11 cellular contexts compared by ENCODE assay signal in the genomic region with DNA sequence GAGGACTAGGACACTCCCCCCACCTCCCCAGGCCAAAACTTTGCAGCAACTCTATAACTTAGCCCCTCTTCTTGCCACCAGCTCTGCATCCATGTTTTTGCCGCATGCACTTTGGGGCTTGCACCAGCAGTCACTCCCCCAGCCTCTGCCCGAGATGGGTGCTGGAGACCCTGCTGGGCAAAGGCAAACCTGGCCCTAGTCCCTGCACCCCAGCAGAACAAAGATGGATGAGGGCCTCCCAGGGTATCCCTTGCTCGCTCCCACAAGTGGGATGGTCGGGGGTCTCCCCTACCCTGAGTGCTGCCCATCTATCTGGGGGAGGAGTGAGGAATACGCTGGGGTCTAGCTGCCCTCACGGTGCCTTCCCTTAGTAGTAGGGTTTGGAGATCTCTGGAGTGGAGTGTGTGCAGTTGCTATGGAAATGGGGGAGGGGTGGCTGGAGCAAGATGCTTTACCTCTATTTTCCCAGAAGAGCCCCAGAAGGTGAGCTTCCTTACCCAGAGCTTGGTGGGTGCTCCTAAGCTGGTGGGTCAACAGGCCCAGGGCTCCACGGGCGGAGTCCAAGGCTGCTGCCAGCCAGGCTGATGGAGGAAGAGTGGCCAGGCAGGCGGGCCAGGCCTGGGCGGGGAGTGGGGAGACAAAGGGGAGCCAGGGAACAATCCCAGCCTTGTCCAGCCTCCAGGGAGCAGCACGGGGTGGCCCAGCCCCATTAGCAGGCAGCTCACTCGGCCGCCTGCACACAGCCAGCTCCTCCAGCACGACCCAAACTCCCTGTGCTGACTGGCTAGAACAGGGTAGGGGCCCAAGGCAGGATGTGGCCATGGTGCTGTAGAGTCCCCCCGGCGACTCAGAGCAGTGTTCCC. TPM values are rescaled to one million over a fixed set of nuclear protein-coding genes. Genes with fewer than 3 reads are reported as not detected.
DNase-seq lines count a peak whose midpoint lies in the region; ATAC-seq and TF ChIP-seq lines count a peak whose summit lies in the region.
"Had no signal": no experiment of that assay in that cellular context is flagged by ENCODE, and none has a peak within 500 bp of the region (broad histone marks: within the 10 kb centered on the region; RNA-seq: fewer than 3 reads in every experiment).

A gene with protein sequence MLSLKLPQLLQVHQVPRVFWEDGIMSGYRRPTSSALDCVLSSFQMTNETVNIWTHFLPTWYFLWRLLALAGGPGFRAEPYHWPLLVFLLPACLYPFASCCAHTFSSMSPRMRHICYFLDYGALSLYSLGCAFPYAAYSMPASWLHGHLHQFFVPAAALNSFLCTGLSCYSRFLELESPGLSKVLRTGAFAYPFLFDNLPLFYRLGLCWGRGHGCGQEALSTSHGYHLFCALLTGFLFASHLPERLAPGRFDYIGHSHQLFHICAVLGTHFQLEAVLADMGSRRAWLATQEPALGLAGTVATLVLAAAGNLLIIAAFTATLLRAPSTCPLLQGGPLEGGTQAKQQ (minus strand): TSS at position 597 of the 863 bp plus-strand sequence. CDS start 1,325 bp downstream, outside the sequence.

- no peaks in the 10 kb centered on the region for H3F3A ChIP-seq in smooth muscle cell (ENCODE audit: low read depth)

- no peaks in the 10 kb centered on the region for H3K9me3 ChIP-seq in smooth muscle cell (replicated peaks; ENCODE audit: low read depth)

- no peaks in the 10 kb centered on the region for H3K79me2 ChIP-seq in smooth muscle cell (ENCODE audit: low read depth)

- no peak within 1 kb of the TSS for H3K4me2 ChIP-seq in smooth muscle cell

- CTCF ChIA-PET in activated CD8-positive, alpha-beta memory T cell treated with anti-CD3 and anti-CD28 coated beads, Interleukin-2, amount 10 ng/mL, durations not matched to agents 7 days and 5 days (lab: Charles Lee), result interaction anchor here (1.3 to 3.6 kb wide), 3 partner anchors 9 to 22 kb away, joined by 3 to 22 read pairs (median 4); no protein-coding TSS in a partner anchor
- CTCF ChIA-PET in T-cell (lab: Charles Lee), result no interaction called here

- H4K20me1 ChIP-seq in smooth muscle cell (ENCODE audit: low read depth), result no peaks in the 10 kb centered on the region

- TF ChIP-seq CTCF in smooth muscle cell (IDR thresholded peaks at IDR 0.05; ENCODE audit: borderline replicate concordance, insufficient read depth, poor library complexity, severe bottlenecking), result no peak

- no peak within 1 kb of the TSS for H3K27ac ChIP-seq in smooth muscle cell (ENCODE audit: low read depth)

- H3K36me3 Mint-ChIP-seq in activated CD8-positive, alpha-beta memory T cell treated with anti-CD3 and anti-CD28 coated beads, Interleukin-2, amount 10 ng/mL, durations not matched to agents 7 days and 5 days, result peaks cover 2% of the 10 kb centered on the region
- peaks cover 7% of the 10 kb centered on the region for H3K36me3 Mint-ChIP-seq in activated naive CD8-positive, alpha-beta T cell treated with anti-CD3 and anti-CD28 coated beads, Interleukin-2, amount 10 ng/mL, durations not matched to agents 7 days and 5 days
- peaks cover 16 to 41% of the 10 kb centered on the region in 2 donors for H3K36me3 Mint-ChIP-seq in stimulated activated naive B cell treated with anti-CD40 and anti-IgM and Interleukin-4, amounts not matched to agents 10 μg/mL and 1 μg/mL and 100 μg/mL, for 72 hours
- H3K36me3 Mint-ChIP-seq in T-cell, result peaks cover 8% of the 10 kb centered on the region

- DNase-seq in activated CD8-positive, alpha-beta memory T cell treated with anti-CD3 and anti-CD28 coated beads, Interleukin-2, amount 10 ng/mL, durations not matched to agents 7 days and 5 days, result no peak
- DNase-seq in activated CD8-positive, alpha-beta memory T cell treated with anti-CD3 and anti-CD28 coated beads, Interleukin-2, amount 50 U/mL, for 4 hours, result no peak
- DNase-seq in activated naive CD8-positive, alpha-beta T cell treated with anti-CD3 and anti-CD28 coated beads, Interleukin-2, amount 10 ng/mL, durations not matched to agents 7 days and 5 days, result no peak
- DNase-seq in iPS-NIHi7 (ENCODE audit: extremely low spot score) (peak; percentile 42), NCI-H774 (lab: John Stamatoyannopoulos, UW) (no peak), T-cell (no peak), smooth muscle cell (lab: John Stamatoyannopoulos, UW; ENCODE audit: unreplicated experiment) (no peak)
- no peak for DNase-seq in stimulated activated naive B cell treated with anti-CD40 and anti-IgM and Interleukin-4, amounts not matched to agents 10 μg/mL and 1 μg/mL and 100 μg/mL, for 72 hours
- DNase-seq: kidney glomerular epithelial cell; NCI-H187; stimulated activated CD4-positive, alpha-beta T cell treated with anti-CD3 and anti-CD28 coated beads, Interleukin-4, amount 100 ng/mL, for 1 hour had no signal

- no peaks in the 10 kb centered on the region for H3K27me3 Mint-ChIP-seq in activated CD8-positive, alpha-beta memory T cell treated with anti-CD3 and anti-CD28 coated beads, Interleukin-2, amount 10 ng/mL, durations not matched to agents 7 days and 5 days
- H3K27me3 Mint-ChIP-seq in activated naive CD8-positive, alpha-beta T cell treated with anti-CD3 and anti-CD28 coated beads, Interleukin-2, amount 10 ng/mL, durations not matched to agents 7 days and 5 days, result no peaks in the 10 kb centered on the region
- H3K27me3 Mint-ChIP-seq in stimulated activated naive B cell treated with anti-CD40 and anti-IgM and Interleukin-4, amounts not matched to agents 10 μg/mL and 1 μg/mL and 100 μg/mL, for 72 hours, result peaks cover 11 to 22% of the 10 kb centered on the region in 2 donors
- no peaks in the 10 kb centered on the region for H3K27me3 Mint-ChIP-seq in T-cell

- H3K36me3 ChIP-seq in smooth muscle cell (ENCODE audit: low read depth), result no peaks in the 10 kb centered on the region

- peaks cover 36% of the 10 kb centered on the region for H3K4me1 Mint-ChIP-seq in activated CD8-positive, alpha-beta memory T cell treated with anti-CD3 and anti-CD28 coated beads, Interleukin-2, amount 10 ng/mL, durations not matched to agents 7 days and 5 days
- peaks cover 41% of the 10 kb centered on the region for H3K4me1 Mint-ChIP-seq in activated naive CD8-positive, alpha-beta T cell treated with anti-CD3 and anti-CD28 coated beads, Interleukin-2, amount 10 ng/mL, durations not matched to agents 7 days and 5 days
- peaks cover 20 to 29% of the 10 kb centered on the region in 2 donors for H3K4me1 Mint-ChIP-seq in stimulated activated naive B cell treated with anti-CD40 and anti-IgM and Interleukin-4, amounts not matched to agents 10 μg/mL and 1 μg/mL and 100 μg/mL, for 72 hours
- peaks cover 13 to 40% (median 16%) of the 10 kb centered on the region in 3 donors for H3K4me1 Mint-ChIP-seq in T-cell

- no peaks in the 10 kb centered on the region for H3K4me1 ChIP-seq in smooth muscle cell (ENCODE audit: low read depth)

- no peaks in the 10 kb centered on the region for H3K9me3 Mint-ChIP-seq in activated CD8-positive, alpha-beta memory T cell treated with anti-CD3 and anti-CD28 coated beads, Interleukin-2, amount 10 ng/mL, durations not matched to agents 7 days and 5 days (ENCODE audit: low read depth)
- no peaks in the 10 kb centered on the region for H3K9me3 Mint-ChIP-seq in activated naive CD8-positive, alpha-beta T cell treated with anti-CD3 and anti-CD28 coated beads, Interleukin-2, amount 10 ng/mL, durations not matched to agents 7 days and 5 days
- no peaks in the 10 kb centered on the region for H3K9me3 Mint-ChIP-seq in stimulated activated naive B cell treated with anti-CD40 and anti-IgM and Interleukin-4, amounts not matched to agents 10 μg/mL and 1 μg/mL and 100 μg/mL, for 72 hours
- H3K9me3 Mint-ChIP-seq in T-cell, result no peaks in the 10 kb centered on the region

- no peaks in the 10 kb centered on the region for H3K27me3 ChIP-seq in smooth muscle cell (ENCODE audit: low read depth)

- peak within 1 kb of the TSS; percentile 65 for H3K27ac Mint-ChIP-seq in activated CD8-positive, alpha-beta memory T cell treated with anti-CD3 and anti-CD28 coated beads, Interleukin-2, amount 10 ng/mL, durations not matched to agents 7 days and 5 days
- H3K27ac Mint-ChIP-seq in activated naive CD8-positive, alpha-beta T cell treated with anti-CD3 and anti-CD28 coated beads, Interleukin-2, amount 10 ng/mL, durations not matched to agents 7 days and 5 days, result peak within 1 kb of the TSS; percentile 60
- H3K27ac Mint-ChIP-seq in stimulated activated naive B cell treated with anti-CD40 and anti-IgM and Interleukin-4, amounts not matched to agents 10 μg/mL and 1 μg/mL and 100 μg/mL, for 72 hours, result peak within 1 kb of the TSS; percentile 31
- H3K27ac Mint-ChIP-seq in T-cell, result peak within 1 kb of the TSS in 1 of 2 donors; percentile 31

- POLR2A ChIA-PET in activated naive CD8-positive, alpha-beta T cell treated with anti-CD3 and anti-CD28 coated beads, Interleukin-2, amount 10 ng/mL, durations not matched to agents 7 days and 5 days (lab: Charles Lee), result interaction anchor here (0.5 to 2.9 kb wide), 2 partner anchors 35 to 98 kb away, joined by 4 to 15 read pairs; a partner anchor contains a TSS
- POLR2A ChIA-PET in T-cell (lab: Charles Lee), result no interaction called here

- no peak for ATAC-seq in activated CD8-positive, alpha-beta memory T cell treated with anti-CD3 and anti-CD28 coated beads, Interleukin-2, amount 10 ng/mL, durations not matched to agents 7 days and 5 days
- no peak for ATAC-seq in activated naive CD8-positive, alpha-beta T cell treated with anti-CD3 and anti-CD28 coated beads, Interleukin-2, amount 10 ng/mL, durations not matched to agents 7 days and 5 days (ENCODE audit: low read depth)
- ATAC-seq in stimulated activated naive B cell treated with anti-CD40 and anti-IgM and Interleukin-4, amounts not matched to agents 10 μg/mL and 1 μg/mL and 100 μg/mL, for 72 hours (replicated peaks), result no peak
- ATAC-seq in T-cell (replicated peaks in 1 of 4), result no peak

- WGBS in smooth muscle cell (ENCODE audit: low lambda C conversion rate), result 89% methylated on average over 16 of the region's 16 CpGs

- H3K9ac ChIP-seq in smooth muscle cell (ENCODE audit: low read depth), result no peak within 1 kb of the TSS

- H2AFZ ChIP-seq in smooth muscle cell (ENCODE audit: low read depth), result no peak within 1 kb of the TSS

- no peak within 1 kb of the TSS for H3K4me3 ChIP-seq in smooth muscle cell

- H3K4me3 Mint-ChIP-seq in activated CD8-positive, alpha-beta memory T cell treated with anti-CD3 and anti-CD28 coated beads, Interleukin-2, amount 10 ng/mL, durations not matched to agents 7 days and 5 days, result no peak within 1 kb of the TSS
- no peak within 1 kb of the TSS for H3K4me3 Mint-ChIP-seq in activated naive CD8-positive, alpha-beta T cell treated with anti-CD3 and anti-CD28 coated beads, Interleukin-2, amount 10 ng/mL, durations not matched to agents 7 days and 5 days
- peak within 1 kb of the TSS in 1 of 2 donors; percentile 10 for H3K4me3 Mint-ChIP-seq in stimulated activated naive B cell treated with anti-CD40 and anti-IgM and Interleukin-4, amounts not matched to agents 10 μg/mL and 1 μg/mL and 100 μg/mL, for 72 hours
- peak within 1 kb of the TSS in 1 of 3 donors; percentile 6 for H3K4me3 Mint-ChIP-seq in T-cell

RNA-seq across cellular contexts. Expression of the gene that starts here (rescaled TPM):
- 1 to 10 TPM; 5.0 to 6.1 TPM for total RNA-seq in activated CD8-positive, alpha-beta memory T cell treated with anti-CD3 and anti-CD28 coated beads, Interleukin-2, amount 10 ng/mL, durations not matched to agents 7 days and 5 days
- 1 to 10 TPM; 7.0 TPM for total RNA-seq in activated naive CD8-positive, alpha-beta T cell treated with anti-CD3 and anti-CD28 coated beads, Interleukin-2, amount 10 ng/mL, durations not matched to agents 7 days and 5 days
- 1 to 10 TPM; 2.5 to 3.1 (median 2.9) TPM for total RNA-seq in T-cell
- total RNA-seq in smooth muscle cell, result 1.3 and 3.0 TPM in 2 replicates
- 2.7 and 4.4 TPM in 2 replicates for polyA plus RNA-seq in smooth muscle cell
